ENCODE assay signal across 1 cellular context in the genomic region with DNA sequence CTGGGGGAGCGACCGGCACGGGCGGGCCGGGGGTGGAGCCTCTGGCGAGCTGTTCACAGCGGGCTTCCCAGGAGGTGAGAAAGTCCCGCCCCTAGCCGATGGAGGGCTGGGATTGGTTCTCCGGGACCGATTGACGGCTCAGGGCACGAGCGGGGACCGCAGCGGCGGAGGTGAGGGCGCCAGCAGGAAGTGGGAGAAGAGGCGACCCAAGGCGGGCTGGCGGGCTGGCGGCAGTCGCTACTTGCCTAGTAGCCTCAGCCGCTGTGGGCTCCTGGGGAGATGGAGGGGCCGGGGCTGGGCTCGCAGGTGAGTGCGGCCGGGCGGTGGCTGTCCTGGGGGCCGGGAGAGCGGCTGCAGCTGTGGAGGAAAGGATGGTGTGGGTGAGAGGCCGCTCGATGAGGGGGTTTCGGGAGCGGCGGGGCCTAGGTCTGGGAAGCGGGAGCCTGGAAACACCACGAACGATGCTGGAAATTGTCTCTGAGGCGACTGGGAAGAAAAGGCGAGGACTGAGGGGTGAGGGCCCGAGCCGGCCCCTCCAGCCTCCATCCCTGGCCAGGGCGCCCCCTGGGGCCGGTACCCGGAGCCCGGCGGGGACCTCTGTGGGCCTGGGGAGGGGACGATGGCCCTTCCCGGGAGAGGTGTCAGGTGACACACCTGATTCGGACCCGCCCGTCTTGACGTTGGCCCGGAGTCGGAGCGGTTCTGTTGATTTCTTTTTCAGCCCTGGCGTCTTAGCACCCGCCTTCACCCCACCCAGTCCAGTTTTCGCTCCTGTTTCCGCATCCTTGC.
TF ChIP-seq lines count a peak whose summit lies in the region.

TSS of gene ZDHHC13 (plus strand) at position 198 of the 789 bp plus-strand sequence. CDS start at position 280, 82 bp downstream.

TF ChIP-seq in H1, 55 proteins besides CTCF, POLR2A, EP300 and RAD21:
- TF ChIP-seq SIRT6 (IDR thresholded peaks at IDR 0.05; ENCODE audit: low read length) (no peak), CHD1 (IDR thresholded peaks at IDR 0.05; ENCODE audit: low read depth, low read length) (no peak), EZH2 (IDR thresholded peaks at IDR 0.05; ENCODE audit: low read depth, low read length, severe bottlenecking) (no peak), CBX8 (IDR thresholded peaks at IDR 0.05; ENCODE audit: borderline replicate concordance, low read depth, low read length) (no peak), HDAC2 (IDR thresholded peaks at IDR 0.05; ENCODE audit: borderline replicate concordance in 1 of 2, low read depth in 2 of 2, low read length in 2 of 2) (no peak), CREB1 (IDR thresholded peaks at IDR 0.05) (0 out of 2 replicates have a peak, but pooled peaks have one; percentile 16), TAF1 (IDR thresholded peaks at IDR 0.05; ENCODE audit: low read depth, low read length) (peak; percentile 83), JUN (IDR thresholded peaks at IDR 0.05; ENCODE audit: low read depth, low read length) (no peak), ASH2L (IDR thresholded peaks at IDR 0.05; ENCODE audit: low read length) (peak; percentile 80), ATF3 (IDR thresholded peaks at IDR 0.05; ENCODE audit: insufficient read depth, low read depth, low read length) (no peak), RXRA (IDR thresholded peaks at IDR 0.05; ENCODE audit: insufficient read depth, low read depth, low read length) (no peak), POU5F1 (IDR thresholded peaks at IDR 0.05; ENCODE audit: low read depth, low read length) (no peak), SIN3A (conservative IDR thresholded peaks at IDR 0.05 in 1 of 2, IDR thresholded peaks at IDR 0.05 in 1 of 2; ENCODE audit: low read depth in 1 of 2, low read length in 2 of 2) (no peak; a peak in 1 of 4 replicates), CEBPB (IDR thresholded peaks at IDR 0.05; ENCODE audit: low read depth, low read length) (no peak), TCF12 (IDR thresholded peaks at IDR 0.05; ENCODE audit: low read depth, low read length) (no peak), SUZ12 (IDR thresholded peaks at IDR 0.05; ENCODE audit: low read length) (no peak), BACH1 (IDR thresholded peaks at IDR 0.05; ENCODE audit: low read length) (no peak), SRF (IDR thresholded peaks at IDR 0.05; ENCODE audit: low read depth, low read length) (no peak), TEAD4 (IDR thresholded peaks at IDR 0.05; ENCODE audit: low read depth, low read length) (no peak), RNF2 (IDR thresholded peaks at IDR 0.05; ENCODE audit: borderline replicate concordance, low read depth, low read length, missing control alignments, poor library complexity, severe bottlenecking) (no peak), HDAC6 (IDR thresholded peaks at IDR 0.05; ENCODE audit: low read depth, low read length) (no peak), NRF1 (IDR thresholded peaks at IDR 0.05; ENCODE audit: low read depth, low read length) (no peak), PHF8 (conservative IDR thresholded peaks at IDR 0.05; ENCODE audit: low read depth, low read length) (peak; percentile 87), ZNF274 (IDR thresholded peaks at IDR 0.05; ENCODE audit: borderline replicate concordance, extremely low read depth, low read length) (no peak), JUND (IDR thresholded peaks at IDR 0.05; ENCODE audit: low read length) (no peak), TBP (IDR thresholded peaks at IDR 0.05; ENCODE audit: low read depth, low read length) (peak; percentile 65), RBBP5 (IDR thresholded peaks at IDR 0.05; ENCODE audit: borderline replicate concordance, low read depth, low read length) (peak; percentile 33; the same call in 1 of the 2 replicates), BRCA1 (IDR thresholded peaks at IDR 0.05; ENCODE audit: low read depth, low read length) (no peak), SP1 (IDR thresholded peaks at IDR 0.05; ENCODE audit: low read depth, low read length) (peak; percentile 92), SAP30 (IDR thresholded peaks at IDR 0.05; ENCODE audit: insufficient read depth, insufficient replicate concordance, low read length) (no peak), YY1 (IDR thresholded peaks at IDR 0.05; ENCODE audit: low read depth, low read length) (no peak), SP4 (IDR thresholded peaks at IDR 0.05; ENCODE audit: low read length) (no peak), KDM4A (IDR thresholded peaks at IDR 0.05; ENCODE audit: low read depth, low read length, severe bottlenecking) (peak; percentile 70), NANOG (IDR thresholded peaks at IDR 0.05; ENCODE audit: insufficient read depth, low read depth, low read length, poor library complexity, severe bottlenecking) (peak; percentile 69), ATF2 (IDR thresholded peaks at IDR 0.05; ENCODE audit: low read length) (no peak), FOSL1 (IDR thresholded peaks at IDR 0.05; ENCODE audit: insufficient read depth, low read depth, low read length) (no peak), GABPA (IDR thresholded peaks at IDR 0.05; ENCODE audit: borderline replicate concordance, insufficient read depth, low read length) (no peak), BCL11A (IDR thresholded peaks at IDR 0.05; ENCODE audit: low read depth in 2 of 2, low read length in 2 of 2) (no peak), CHD7 (IDR thresholded peaks at IDR 0.05; ENCODE audit: insufficient replicate concordance, low read length) (no peak), RFX5 (IDR thresholded peaks at IDR 0.05; ENCODE audit: borderline replicate concordance, low read depth, low read length) (no peak), CHD2 (IDR thresholded peaks at IDR 0.05; ENCODE audit: low read length) (peak; percentile 76; the same call in 1 of the 2 replicates), KDM1A (IDR thresholded peaks at IDR 0.05; ENCODE audit: borderline replicate concordance, low read length) (no peak), CTBP2 (IDR thresholded peaks at IDR 0.05; ENCODE audit: borderline replicate concordance, insufficient read depth, insufficient read length, low read length) (no peak), GTF2F1 (IDR thresholded peaks at IDR 0.05; ENCODE audit: borderline replicate concordance, low read depth, low read length) (no peak), EGR1 (IDR thresholded peaks at IDR 0.05; ENCODE audit: borderline replicate concordance, low read depth, low read length) (no peak), SP2 (IDR thresholded peaks at IDR 0.05; ENCODE audit: low read length) (peak; percentile 43; the same call in 1 of the 2 replicates), USF2 (IDR thresholded peaks at IDR 0.05; ENCODE audit: low read length) (no peak; the same call in 1 of the 2 replicates), KDM5A (IDR thresholded peaks at IDR 0.05; ENCODE audit: low read length) (no peak), MAFK (IDR thresholded peaks at IDR 0.05; ENCODE audit: low read depth, low read length) (no peak), SIX5 (IDR thresholded peaks at IDR 0.05; ENCODE audit: low read depth, low read length) (no peak), TAF7 (optimal IDR thresholded peaks at IDR 0.05; ENCODE audit: borderline replicate concordance, low read depth, low read length) (no peak), POLR2AphosphoS5 (IDR thresholded peaks at IDR 0.05; ENCODE audit: low read depth, low read length) (peak; percentile 46; the same call in 1 of the 2 replicates), CBX5 (IDR thresholded peaks at IDR 0.05; ENCODE audit: low read depth, low read length) (no peak)
- TF ChIP-seq, protein P1, sequence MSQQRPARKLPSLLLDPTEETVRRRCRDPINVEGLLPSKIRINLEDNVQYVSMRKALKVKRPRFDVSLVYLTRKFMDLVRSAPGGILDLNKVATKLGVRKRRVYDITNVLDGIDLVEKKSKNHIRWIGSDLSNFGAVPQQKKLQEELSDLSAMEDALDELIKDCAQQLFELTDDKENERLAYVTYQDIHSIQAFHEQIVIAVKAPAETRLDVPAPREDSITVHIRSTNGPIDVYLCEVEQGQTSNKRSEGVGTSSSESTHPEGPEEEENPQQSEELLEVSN (IDR thresholded peaks at IDR 0.05) = peak; percentile 43; the same call in 1 of the 2 replicates
- TF ChIP-seq, protein P2, sequence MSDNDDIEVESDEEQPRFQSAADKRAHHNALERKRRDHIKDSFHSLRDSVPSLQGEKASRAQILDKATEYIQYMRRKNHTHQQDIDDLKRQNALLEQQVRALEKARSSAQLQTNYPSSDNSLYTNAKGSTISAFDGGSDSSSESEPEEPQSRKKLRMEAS (IDR thresholded peaks at IDR 0.05) = peak; percentile 57
